1 cellular context compared by ENCODE assay signal in the genomic region with DNA sequence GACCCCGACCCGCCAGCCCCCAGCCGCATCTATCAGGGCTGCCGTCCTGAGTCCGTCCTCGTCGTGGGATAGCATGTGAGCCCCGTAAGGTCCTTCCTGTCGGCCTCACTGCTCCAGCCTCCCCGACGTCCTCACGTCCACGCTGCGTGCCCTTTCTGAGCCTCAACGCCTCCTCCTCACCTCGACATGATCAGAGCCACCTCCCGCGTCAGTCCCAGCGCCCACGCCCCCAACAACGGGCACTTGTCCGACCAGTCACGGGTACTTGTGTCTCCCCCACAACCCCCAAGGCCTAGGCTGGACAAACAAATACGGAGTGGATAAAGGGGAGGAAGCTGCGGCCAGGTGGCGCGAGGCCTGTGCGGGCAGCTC.
TF ChIP-seq lines count a peak whose summit lies in the region.

No MANE protein-coding gene starts in this region.

TF ChIP-seq in liver, 16 proteins besides CTCF, POLR2A, EP300 and RAD21 (continued from another document):
- TF ChIP-seq JUND (IDR thresholded peaks at IDR 0.05) (no peak), ZBTB33 (IDR thresholded peaks at IDR 0.05) (no peak), YY1 (IDR thresholded peaks at IDR 0.05) (no peak), FOXA2 (IDR thresholded peaks at IDR 0.05) (no peak), TAF1 (conservative IDR thresholded peaks at IDR 0.05) (no peak), SP1 (IDR thresholded peaks at IDR 0.05) (no peak), GABPA (IDR thresholded peaks at IDR 0.05 in 1 of 2, conservative IDR thresholded peaks at IDR 0.05 in 1 of 2) (no peak), FOXA1 (IDR thresholded peaks at IDR 0.05) (no peak)
- TF ChIP-seq, protein P1, sequence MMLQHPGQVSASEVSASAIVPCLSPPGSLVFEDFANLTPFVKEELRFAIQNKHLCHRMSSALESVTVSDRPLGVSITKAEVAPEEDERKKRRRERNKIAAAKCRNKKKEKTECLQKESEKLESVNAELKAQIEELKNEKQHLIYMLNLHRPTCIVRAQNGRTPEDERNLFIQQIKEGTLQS (IDR thresholded peaks at IDR 0.05) = no peak
TF ChIP-seq in liver: peak in this region for 0.
